In genomic region chr9:85858351-85858750, GRCh38 we compare ENCODE assay signal across 19 cellular contexts.
DNase-seq lines count a peak whose midpoint lies in the region; ATAC-seq and TF ChIP-seq lines count a peak whose summit lies in the region.
"Had no signal": no experiment of that assay in that cellular context is flagged by ENCODE, and none has a peak within 500 bp of the region (broad histone marks: within the 10 kb centered on the region; RNA-seq: fewer than 3 reads in every experiment).

No MANE protein-coding gene starts in this region.

- no peaks in the 10 kb centered on the region for H3K36me3 Mint-ChIP-seq in T-helper 17 cell (ENCODE audit: low read depth)

- ATAC-seq in SK-N-SH treated with all-trans-retinoic acid at 6 μM for 48 hours (no peak; the same call in 2 of the 3 replicates), T-helper 17 cell (no peak)
- ATAC-seq: PC-3 had no signal

- intact Hi-C loops in thyroid gland (cut with DNase I) = no loop called here

- H3K36me3 ChIP-seq in thyroid gland = no peaks in the 10 kb centered on the region
- H3K36me3 ChIP-seq: SJCRH30 had no signal

- H3K27me3 ChIP-seq in thyroid gland = no peaks in the 10 kb centered on the region
- H3K27me3 ChIP-seq: SJCRH30 had no signal

- no peaks in the 10 kb centered on the region for H3K4me1 Mint-ChIP-seq in T-helper 17 cell
- H3K4me1 Mint-ChIP-seq: B cell; CD4-positive, CD25-positive, alpha-beta regulatory T cell had no signal

- H3K27me3 Mint-ChIP-seq in T-helper 17 cell = no peaks in the 10 kb centered on the region
- H3K27me3 Mint-ChIP-seq: B cell; CD4-positive, CD25-positive, alpha-beta regulatory T cell had no signal

- WGBS in thyroid gland, 2 donors = 80 to 95% methylated on average over 3 of the region's 3 CpGs

- no peak overlapping the region for H3K27ac Mint-ChIP-seq in T-helper 17 cell
- H3K27ac Mint-ChIP-seq: B cell; CD4-positive, CD25-positive, alpha-beta regulatory T cell had no signal

- no peaks in the 10 kb centered on the region for H3K4me1 ChIP-seq in thyroid gland
- H3K4me1 ChIP-seq: SJCRH30 had no signal

- TF ChIP-seq POLR2A in thyroid gland (IDR thresholded peaks at IDR 0.05) = no peak

- TF ChIP-seq CTCF in thyroid gland (IDR thresholded peaks at IDR 0.05) = no peak

- no peaks in the 10 kb centered on the region for H3K9me3 ChIP-seq in thyroid gland
- no peaks in the 10 kb centered on the region for H3K9me3 ChIP-seq in T-helper 17 cell (ENCODE audit: control insufficient read depth, low read length, poor library complexity, severe bottlenecking)
- H3K9me3 ChIP-seq: SJCRH30 had no signal

- DNase-seq in NCI-H2171 treated with DMSO at 0.1 percent for 48 hours (lab: John Stamatoyannopoulos, UW) = peak; percentile 31
- DNase-seq in NCI-H2171 (lab: John Stamatoyannopoulos, UW) = no peak
- peak; percentile 60 for DNase-seq in globus pallidus (ENCODE audit: low spot score)
- DNase-seq in substantia nigra (lab: John Stamatoyannopoulos, UW) = peak in 1 of 49 donors; percentile 17
- DNase-seq in thyroid gland = no peak
- DNase-seq in UCSD-AML1 (lab: John Stamatoyannopoulos, UW; ENCODE audit: unreplicated experiment) = no peak
- no peak for DNase-seq in T-helper 17 cell
- DNase-seq: 8988T; CD4-positive, CD25-positive, alpha-beta regulatory T cell; H7; IMR-90; NCI-H1417; NCI-H187; NCI-H526; PC-3; SJCRH30 had no signal

- no peak overlapping the region for H3K4me3 Mint-ChIP-seq in T-helper 17 cell
- H3K4me3 Mint-ChIP-seq: B cell; CD4-positive, CD25-positive, alpha-beta regulatory T cell had no signal

- H3K4me3 ChIP-seq in thyroid gland (replicated peaks in 1 of 3) = no peak overlapping the region
- H3K4me3 ChIP-seq: SJCRH30 had no signal

- peak overlapping the region; percentile 60 for H3K27ac ChIP-seq in substantia nigra (ENCODE audit: low read depth, low read length, poor library complexity, severe bottlenecking)
- H3K27ac ChIP-seq in thyroid gland = no peak overlapping the region
- H3K27ac ChIP-seq: RWPE1, SJCRH30 had no signal

TF ChIP-seq in SK-N-SH treated with all-trans-retinoic acid at 6 μM for 48 hours, 23 proteins besides CTCF, POLR2A, EP300 and RAD21:
- TF ChIP-seq ZNF8 (CRISPR knock-in tag; IDR thresholded peaks at IDR 0.05) (no peak), ISL1 (CRISPR knock-in tag; IDR thresholded peaks at IDR 0.05) (peak; percentile 41)

Comparison
In these comparisons a context has a peak if more than half of its experiments do, and no peak if none do; other contexts are left out.
1. DNase-seq: peak in NCI-H2171 treated with DMSO at 0.1 percent for 48 hours (single experiment) and globus pallidus (single experiment); none in NCI-H2171 (single experiment), thyroid gland (0 of 2), UCSD-AML1 (single experiment) and T-helper 17 cell (0 of 3).